8 cellular contexts compared by ENCODE assay signal in the genomic region with DNA sequence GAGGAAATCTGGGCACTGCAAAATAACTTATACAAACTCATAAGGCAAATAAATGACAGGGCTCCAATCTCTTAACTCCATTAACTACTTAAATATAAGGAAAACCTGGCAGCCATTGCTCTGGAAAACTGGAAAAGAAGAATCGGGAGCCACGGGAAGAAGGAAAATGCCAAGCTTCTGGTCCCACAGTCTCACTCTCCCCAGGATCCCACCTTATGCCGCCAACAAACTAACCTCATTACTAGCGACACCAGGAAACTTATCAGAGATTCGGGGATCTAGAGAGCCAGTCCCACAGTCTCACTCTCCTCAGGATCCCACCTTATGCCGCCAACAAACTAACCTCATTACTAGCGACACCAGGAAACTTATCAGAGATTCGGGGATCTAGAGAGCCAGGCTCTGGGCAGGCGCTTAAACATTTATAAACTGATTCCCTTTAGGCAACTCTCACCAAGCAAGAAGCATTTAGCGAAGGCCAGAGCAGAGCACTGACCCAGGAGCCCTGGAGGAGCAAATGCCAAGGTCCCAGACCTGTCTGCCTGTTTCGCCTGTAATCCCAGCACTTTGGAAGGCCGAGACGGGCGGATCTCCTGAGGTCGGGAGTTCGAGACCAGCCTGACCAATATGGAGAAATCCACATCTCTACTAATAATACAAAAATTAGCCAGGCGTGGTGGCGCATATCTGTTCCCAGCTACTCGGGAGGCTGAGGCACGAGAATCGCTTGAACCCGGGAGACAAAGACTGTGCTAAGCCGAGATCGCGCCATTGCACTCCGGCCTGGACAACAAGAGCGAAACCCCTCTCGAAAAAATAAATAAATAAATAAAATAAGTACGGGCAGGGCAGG. TPM values are rescaled to one million over a fixed set of nuclear protein-coding genes. Genes with fewer than 3 reads are reported as not detected.
DNase-seq lines count a peak whose midpoint lies in the region; ATAC-seq and TF ChIP-seq lines count a peak whose summit lies in the region.

No MANE protein-coding gene starts in this region.

- intact Hi-C loops in A673 (cut with micrococcal nuclease; ENCODE audit: unreplicated experiment): loop anchor here (5.0 kb wide), 1 partner anchor 77 kb away; the partner anchor contains the start of gene C1orf216
- intact Hi-C loops in activated T-helper 2 cell treated with anti-CD3 and anti-CD28 coated beads, Interferon-gamma antibody, Interleukin-2, Interleukin-4, amounts not matched to agents 10 μg/mL and 5 μg/mL and 100 μg/mL, durations not matched to agents 14 hours and 24 hours and 36 hours (cut with micrococcal nuclease): loop anchor here (2.0 to 10.0 kb wide), 3 partner anchors 63 to 124 kb away; partner anchors contain the start of genes C1orf216 and CLSPN

- H3K9me3 Mint-ChIP-seq in activated T-helper 2 cell treated with anti-CD3 and anti-CD28 coated beads, Interferon-gamma antibody, Interleukin-2, Interleukin-4, amounts not matched to agents 10 μg/mL and 5 μg/mL and 100 μg/mL, durations not matched to agents 14 hours and 24 hours and 36 hours: no peaks in the 10 kb centered on the region

- H3K27ac Mint-ChIP-seq in activated T-helper 2 cell treated with anti-CD3 and anti-CD28 coated beads, Interferon-gamma antibody, Interleukin-2, Interleukin-4, amounts not matched to agents 10 μg/mL and 5 μg/mL and 100 μg/mL, durations not matched to agents 14 hours and 24 hours and 36 hours: peak overlapping the region; percentile 98

- H3K27ac ChIP-seq in A673 (ENCODE audit: low read depth, low read length, poor library complexity, severe bottlenecking) (peak overlapping the region; percentile 92), layer of hippocampus (ENCODE audit: low read depth, low read length) (peak overlapping the region; percentile 84), thymus (ENCODE audit: low read depth) (peak overlapping the region; percentile 89)

- H3K4me1 ChIP-seq in A673 (ENCODE audit: insufficient read depth, low read length, poor library complexity, severe bottlenecking) (peaks cover 26% of the 10 kb centered on the region), thymus (ENCODE audit: control insufficient read depth, insufficient read depth, low read length) (peaks cover 3% of the 10 kb centered on the region)

- peaks cover 21% of the 10 kb centered on the region for H3K36me3 Mint-ChIP-seq in activated T-helper 2 cell treated with anti-CD3 and anti-CD28 coated beads, Interferon-gamma antibody, Interleukin-2, Interleukin-4, amounts not matched to agents 10 μg/mL and 5 μg/mL and 100 μg/mL, durations not matched to agents 14 hours and 24 hours and 36 hours (ENCODE audit: low read depth)

- peak overlapping the region; percentile 99 for H3K4me3 Mint-ChIP-seq in activated T-helper 2 cell treated with anti-CD3 and anti-CD28 coated beads, Interferon-gamma antibody, Interleukin-2, Interleukin-4, amounts not matched to agents 10 μg/mL and 5 μg/mL and 100 μg/mL, durations not matched to agents 14 hours and 24 hours and 36 hours (ENCODE audit: low read depth)

- peaks cover 32% of the 10 kb centered on the region for H3K4me1 Mint-ChIP-seq in activated T-helper 2 cell treated with anti-CD3 and anti-CD28 coated beads, Interferon-gamma antibody, Interleukin-2, Interleukin-4, amounts not matched to agents 10 μg/mL and 5 μg/mL and 100 μg/mL, durations not matched to agents 14 hours and 24 hours and 36 hours (ENCODE audit: low read depth)

- TF ChIP-seq CTCF in A673 (conservative IDR thresholded peaks at IDR 0.05; ENCODE audit: low read depth, low read length): no peak

- CTCF ChIA-PET in A673 (lab: Charles Lee): no interaction called here

- peaks cover 8% of the 10 kb centered on the region for H3K36me3 ChIP-seq in A673 (ENCODE audit: insufficient read depth, low read length, poor library complexity, severe bottlenecking)
- H3K36me3 ChIP-seq in H7 (replicated peaks; ENCODE audit: control insufficient read depth, insufficient read depth, low read length): no peaks in the 10 kb centered on the region; the same call in 1 of the 2 replicates
- H3K36me3 ChIP-seq in thymus (ENCODE audit: control insufficient read depth, insufficient read depth): no peaks in the 10 kb centered on the region

- POLR2A ChIA-PET in A673 (lab: Charles Lee; ENCODE audit: low non-redundant PET): no interaction called here

- H3K4me3 ChIP-seq in A673 (ENCODE audit: low read depth, low read length, poor library complexity, severe bottlenecking) (peak overlapping the region; percentile 90), H7 (ENCODE audit: insufficient read depth, low read depth, low read length) (peak overlapping the region; percentile 98), thymus (ENCODE audit: low read length) (peak overlapping the region; percentile 81)

- H3K27me3 ChIP-seq in A673 (replicated peaks; ENCODE audit: insufficient read depth, low read depth, low read length, poor library complexity): peaks cover 9% of the 10 kb centered on the region
- peaks cover 7% of the 10 kb centered on the region; the same call in 1 of the 2 replicates for H3K27me3 ChIP-seq in H7 (ENCODE audit: control insufficient read depth, insufficient read depth, low read length)
- no peaks in the 10 kb centered on the region for H3K27me3 ChIP-seq in layer of hippocampus (ENCODE audit: control insufficient read depth, insufficient read depth, low read length)
- H3K27me3 ChIP-seq in thymus (ENCODE audit: control insufficient read depth, insufficient read depth): peaks cover 13% of the 10 kb centered on the region

- BruUV-seq in A673 (replicated peaks; lab: Mats Ljungman, UMichigan): TSS peak; percentile 43

- 22% methylated on average over 29 of the region's 29 CpGs for WGBS in thymus

- H3K9me3 ChIP-seq in A673 (ENCODE audit: low read depth, low read length, poor library complexity, severe bottlenecking) (no peaks in the 10 kb centered on the region), thymus (ENCODE audit: control insufficient read depth) (no peaks in the 10 kb centered on the region)

- DNase-seq in A673 (ENCODE audit: low spot score): peak; percentile 15
- no peak for DNase-seq in H7
- no peak for DNase-seq in activated T-helper 2 cell treated with anti-CD3 and anti-CD28 coated beads, Interferon-gamma antibody, Interleukin-2, Interleukin-4, amounts not matched to agents 10 μg/mL and 5 μg/mL and 100 μg/mL, durations not matched to agents 14 hours and 24 hours and 36 hours (ENCODE audit: low spot score)
- DNase-seq in NCI-H2029 (lab: John Stamatoyannopoulos, UW): no peak

- H3K27me3 Mint-ChIP-seq in activated T-helper 2 cell treated with anti-CD3 and anti-CD28 coated beads, Interferon-gamma antibody, Interleukin-2, Interleukin-4, amounts not matched to agents 10 μg/mL and 5 μg/mL and 100 μg/mL, durations not matched to agents 14 hours and 24 hours and 36 hours (ENCODE audit: low read depth): peaks cover 17% of the 10 kb centered on the region

- ATAC-seq in GM19328 (IDR thresholded peaks at IDR 0.05; ENCODE audit: unreplicated experiment) (no peak), HG02571 (IDR thresholded peaks at IDR 0.05; ENCODE audit: unreplicated experiment) (no peak)

RNA-seq across cellular contexts. Expression of gene PSMB2, which starts 0.7 kb away (rescaled TPM):
- 162 and 169 TPM in 2 replicates for total RNA-seq in A673 (2021)
- 48.4 and 50.6 TPM in 2 replicates for total RNA-seq in H7 (2014; rRNA removed; shearing (Covaris generic))
- 123 and 124 TPM in 2 replicates for total RNA-seq in activated T-helper 2 cell treated with anti-CD3 and anti-CD28 coated beads, Interferon-gamma antibody, Interleukin-2, Interleukin-4, amounts not matched to agents 10 μg/mL and 5 μg/mL and 100 μg/mL, durations not matched to agents 14 hours and 24 hours and 36 hours
- polyA plus RNA-seq in thymus: 62.0 TPM
